Comparison of ENCODE assay signal across 24 cellular contexts in the genomic region with DNA sequence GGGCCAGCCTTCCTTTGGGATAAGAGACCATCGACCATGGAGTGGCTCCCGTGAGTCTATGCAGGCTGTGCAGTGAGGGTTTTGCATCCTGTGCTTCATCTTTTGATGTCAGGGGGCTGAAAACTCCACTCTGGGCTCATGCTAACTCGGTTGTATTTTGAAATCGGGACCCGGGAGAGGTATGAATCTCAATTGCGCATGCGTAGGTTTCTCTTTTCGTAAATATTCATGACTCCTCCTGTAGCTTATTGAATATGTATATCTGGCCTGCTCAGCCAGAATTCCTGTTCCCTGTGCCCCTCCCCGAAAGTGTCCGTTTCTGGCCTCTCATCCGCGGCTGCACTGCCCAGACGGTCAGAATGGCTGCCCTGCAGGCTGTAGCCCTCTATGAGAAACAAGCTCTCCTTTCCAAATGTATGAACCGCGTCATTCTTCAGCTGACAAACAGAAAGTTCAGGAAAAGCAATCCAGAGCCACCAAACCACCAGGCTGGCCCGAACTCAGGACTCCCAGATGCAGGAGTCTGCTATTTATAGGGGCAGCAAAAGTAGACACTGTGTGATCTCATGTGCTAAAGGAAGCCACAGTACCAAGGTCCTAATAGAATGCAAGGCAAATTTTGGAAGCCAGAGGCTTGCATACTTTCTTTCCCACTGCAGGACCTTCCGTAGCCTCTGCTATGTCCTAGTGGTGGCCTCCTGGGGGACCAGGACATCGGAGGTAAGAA. TPM values are rescaled to one million over a fixed set of nuclear protein-coding genes. Genes with fewer than 3 reads are reported as not detected.
"Had no signal": no experiment of that assay in that cellular context is flagged by ENCODE, and none has a peak within 500 bp of the region (broad histone marks: within the 10 kb centered on the region; RNA-seq: fewer than 3 reads in every experiment).

No MANE protein-coding gene starts in this region.

- H3K27me3 ChIP-seq: brain microvascular endothelial cell, colonic mucosa, sigmoid colon, thyroid gland had no signal

- DNase-seq: activated CD4-positive, alpha-beta T cell treated with anti-CD3 and anti-CD28 coated beads for 1 hour; activated effector memory CD4-positive, alpha-beta T cell treated with anti-CD3 and anti-CD28 coated beads, Interleukin-2, amount 50 U/mL, for 16 hours; activated naive CD4-positive, alpha-beta T cell treated with anti-CD3 and anti-CD28 coated beads, Interleukin-2, amount 50 U/mL, for 16 hours; activated T-cell treated with anti-CD3 and anti-CD28 coated beads, Interleukin-2, amount 50 U/mL, for 72 hours; aorta; brain microvascular endothelial cell; colonic mucosa; endodermal cell; foreskin fibroblast; sigmoid colon; stimulated activated CD4-positive, alpha-beta T cell treated with anti-CD3 and anti-CD28 coated beads, Interleukin-4, amount 100 ng/mL, for 24 hours; stimulated activated naive B cell treated with anti-CD40 and anti-IgM and Interleukin-4, amounts not matched to agents 10 μg/mL and 1 μg/mL and 100 μg/mL, for 72 hours; thyroid gland; WERI-Rb-1 had no signal

- H3K4me3 ChIP-seq: colonic mucosa, sigmoid colon, thyroid gland had no signal

- ATAC-seq: activated T-cell treated with anti-CD3 and anti-CD28 coated beads, Interleukin-2, amount 50 U/mL, for 72 hours; left lobe of liver; stimulated activated naive B cell treated with anti-CD40 and anti-IgM and Interleukin-4, amounts not matched to agents 10 μg/mL and 1 μg/mL and 100 μg/mL, for 72 hours had no signal

- H3K9me3 ChIP-seq: colonic mucosa, sigmoid colon, thyroid gland had no signal

- H3K4me1 ChIP-seq: colonic mucosa, sigmoid colon, thyroid gland had no signal

- H3K27ac ChIP-seq: brain microvascular endothelial cell, colonic mucosa, epithelial cell of prostate, sigmoid colon, thyroid gland, WERI-Rb-1 had no signal

- H3K36me3 ChIP-seq: brain microvascular endothelial cell, colonic mucosa, sigmoid colon, thyroid gland, WERI-Rb-1 had no signal

RNA-seq across cellular contexts. Expression of gene AKAIN1, which starts 41.7 kb away (rescaled TPM):
- total RNA-seq: activated CD8-positive, alpha-beta memory T cell treated with anti-CD3 and anti-CD28 coated beads for 36 hours; activated T-cell treated with anti-CD3 and anti-CD28 coated beads, Interleukin-2, amount 50 U/mL, for 72 hours; aorta; colonic mucosa; endodermal cell; mononuclear cell; neural crest cell; osteoblast; pulmonary artery endothelial cell; sigmoid colon; T-helper 2 cell treated with Interferon-gamma antibody and Interleukin-4, amounts not matched to agents 100 ng/mL and 5 ng/mL, for 36 hours; thyroid gland; ureter had no signal
- polyA plus RNA-seq: aorta, keratinocyte had no signal
